20 cellular contexts compared by ENCODE assay signal in the genomic region with DNA sequence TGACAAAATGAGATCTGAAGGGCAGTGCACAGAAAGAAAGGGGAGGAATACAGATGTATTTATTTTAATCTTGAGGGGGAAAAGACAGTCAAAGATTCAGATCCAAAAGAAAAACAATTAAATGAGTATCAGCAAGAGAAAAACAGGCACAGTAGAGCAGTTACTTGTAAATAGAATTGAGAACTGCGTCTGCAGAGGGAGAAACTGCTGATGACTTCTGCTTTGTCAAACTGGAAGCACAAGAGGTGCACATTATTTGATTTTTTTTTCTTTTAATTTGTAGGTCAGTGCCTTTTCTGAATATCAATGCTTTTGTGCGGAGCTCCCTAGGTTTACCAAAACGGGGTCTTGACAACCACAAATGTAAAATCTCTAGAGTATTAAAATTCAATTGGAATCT. TPM values are rescaled to one million over a fixed set of nuclear protein-coding genes. Genes with fewer than 3 reads are reported as not detected.
DNase-seq lines count a peak whose midpoint lies in the region; ATAC-seq and FAIRE-seq lines count a peak whose summit lies in the region.
"Had no signal": no experiment of that assay in that cellular context is flagged by ENCODE, and none has a peak within 500 bp of the region (broad histone marks: within the 10 kb centered on the region; RNA-seq: fewer than 3 reads in every experiment).

No MANE protein-coding gene starts in this region.

- peaks cover 31% of the 10 kb centered on the region for H3K4me1 ChIP-seq in iPS-20b (ENCODE audit: insufficient read depth, low read length)

- no peaks in the 10 kb centered on the region for H3K9me3 Mint-ChIP-seq in activated CD8-positive, alpha-beta memory T cell treated with anti-CD3 and anti-CD28 coated beads, Interleukin-2, amount 10 ng/mL, durations not matched to agents 7 days and 5 days (ENCODE audit: low read depth)
- H3K9me3 Mint-ChIP-seq: activated naive CD4-positive, alpha-beta T cell treated with anti-CD3 and anti-CD28 coated beads for 36 hours had no signal

- peaks cover 15% of the 10 kb centered on the region for H3K4me1 Mint-ChIP-seq in activated CD8-positive, alpha-beta memory T cell treated with anti-CD3 and anti-CD28 coated beads, Interleukin-2, amount 10 ng/mL, durations not matched to agents 7 days and 5 days

- H3K9ac ChIP-seq in SK-N-MC (ENCODE audit: insufficient read length) (no peak overlapping the region), iPS-20b (ENCODE audit: low read depth, low read length) (peak overlapping the region; percentile 59; the same call in 1 of the 2 replicates)

- no peak overlapping the region for H3K4me3 Mint-ChIP-seq in activated CD8-positive, alpha-beta memory T cell treated with anti-CD3 and anti-CD28 coated beads, Interleukin-2, amount 10 ng/mL, durations not matched to agents 7 days and 5 days
- H3K4me3 Mint-ChIP-seq: activated naive CD4-positive, alpha-beta T cell treated with anti-CD3 and anti-CD28 coated beads for 36 hours had no signal

- H3K9me3 ChIP-seq in SK-N-MC (ENCODE audit: low read depth, low read length) (no peaks in the 10 kb centered on the region), iPS-20b (ENCODE audit: insufficient read depth, low read depth, low read length) (no peaks in the 10 kb centered on the region)
- H3K9me3 ChIP-seq: Peyer's patch, stomach had no signal

- peak; percentile 30 for ATAC-seq in HG02973 (IDR thresholded peaks at IDR 0.05; ENCODE audit: unreplicated experiment)
- ATAC-seq in activated CD8-positive, alpha-beta memory T cell treated with anti-CD3 and anti-CD28 coated beads, Interleukin-2, amount 10 ng/mL, durations not matched to agents 7 days and 5 days = no peak

- no peaks in the 10 kb centered on the region for H3K36me3 Mint-ChIP-seq in activated CD8-positive, alpha-beta memory T cell treated with anti-CD3 and anti-CD28 coated beads, Interleukin-2, amount 10 ng/mL, durations not matched to agents 7 days and 5 days
- H3K36me3 Mint-ChIP-seq: CD14-positive monocyte had no signal

- DNase-seq in SK-N-MC (ENCODE audit: low read depth, low spot score) (no peak), substantia nigra (lab: John Stamatoyannopoulos, UW) (no peak), nucleus accumbens (lab: John Stamatoyannopoulos, UW) (no peak), HK-2 (ENCODE audit: unreplicated experiment) (no peak), frontal cortex (ENCODE audit: low spot score in 2 of 2) (no peak)
- no peak for DNase-seq in activated CD8-positive, alpha-beta memory T cell treated with anti-CD3 and anti-CD28 coated beads, Interleukin-2, amount 10 ng/mL, durations not matched to agents 7 days and 5 days
- DNase-seq: activated CD4-positive, CD25-positive, alpha-beta regulatory T cell treated with anti-CD3 and anti-CD28 coated beads, Interleukin-2, amount 50 U/mL, for 72 hours; activated naive CD4-positive, alpha-beta T cell treated with anti-CD3 and anti-CD28 coated beads for 36 hours; effector memory CD4-positive, alpha-beta T cell; EL; NCI-H187 treated with DMSO at 0.1 percent for 48 hours; NCI-H526 treated with DMSO at 0.1 percent for 48 hours; Peyer's patch; stomach; T-helper 1 cell had no signal

- H3K4me3 ChIP-seq in SK-N-MC (peak overlapping the region; percentile 6; the same call in 1 of the 2 replicates), iPS-20b (ENCODE audit: low read length) (0 out of 2 replicates have a peak overlapping the region, but pooled peaks have one; percentile 9)
- H3K4me3 ChIP-seq: GM12878, lung, Peyer's patch, stomach had no signal

- CTCF ChIA-PET in activated CD8-positive, alpha-beta memory T cell treated with anti-CD3 and anti-CD28 coated beads, Interleukin-2, amount 10 ng/mL, durations not matched to agents 7 days and 5 days (lab: Charles Lee) = no interaction called here

- H3K27me3 ChIP-seq in iPS-20b (ENCODE audit: insufficient read depth, low read length) = no peaks in the 10 kb centered on the region
- H3K27me3 ChIP-seq: Peyer's patch, stomach had no signal

- H3K27me3 Mint-ChIP-seq in activated CD8-positive, alpha-beta memory T cell treated with anti-CD3 and anti-CD28 coated beads, Interleukin-2, amount 10 ng/mL, durations not matched to agents 7 days and 5 days = peaks cover 72% of the 10 kb centered on the region

- H3K27ac Mint-ChIP-seq in activated CD8-positive, alpha-beta memory T cell treated with anti-CD3 and anti-CD28 coated beads, Interleukin-2, amount 10 ng/mL, durations not matched to agents 7 days and 5 days = no peak overlapping the region
- H3K27ac Mint-ChIP-seq: activated naive CD4-positive, alpha-beta T cell treated with anti-CD3 and anti-CD28 coated beads for 36 hours had no signal

- FAIRE-seq in frontal cortex (lab: Jason Lieb, UNC) = no peak

- no peak overlapping the region for H3K27ac ChIP-seq in SK-N-MC
- peak overlapping the region; percentile 44 for H3K27ac ChIP-seq in iPS-20b (ENCODE audit: low read length)
- H3K27ac ChIP-seq in substantia nigra (ENCODE audit: low read depth, low read length, poor library complexity, severe bottlenecking) = peak overlapping the region; percentile 6

- H3K36me3 ChIP-seq in SK-N-MC (ENCODE audit: insufficient read depth, low read length) = no peaks in the 10 kb centered on the region
- H3K36me3 ChIP-seq in iPS-20b (ENCODE audit: insufficient read depth, low read depth, low read length) = peaks cover 21% of the 10 kb centered on the region

RNA-seq across cellular contexts. Expression of gene EFNB2, which starts 37.3 kb away (rescaled TPM):
- total RNA-seq in activated CD8-positive, alpha-beta memory T cell treated with anti-CD3 and anti-CD28 coated beads, Interleukin-2, amount 10 ng/mL, durations not matched to agents 7 days and 5 days = under 1 TPM in 1 of 2 experiments, not detected in 1; 0.14 TPM
- total RNA-seq in frontal cortex = 73.4 TPM

Comparison
In these comparisons a context has a peak if more than half of its experiments do, and no peak if none do; other contexts are left out.
1. RNA of gene EFNB2, which starts 37.3 kb away (total RNA-seq): 73.4 TPM in frontal cortex (single experiment); 0.14 TPM in activated CD8-positive, alpha-beta memory T cell treated with anti-CD3 and anti-CD28 coated beads, Interleukin-2, amount 10 ng/mL, durations not matched to agents 7 days and 5 days; every median in the first group is over 10 times any median in the second.